Comparison of ENCODE assay signal across 7 cellular contexts in genomic region chr10:97914837-97915211, GRCh38.
DNase-seq lines count a peak whose midpoint lies in the region; ATAC-seq, FAIRE-seq and TF ChIP-seq lines count a peak whose summit lies in the region.

No MANE protein-coding gene starts in this region.

- no peak overlapping the region for H3K27ac ChIP-seq in endothelial cell of umbilical vein (ENCODE audit: insufficient read depth, low read depth, low read length)

- peak; percentile 69 for ATAC-seq in GM18502 (IDR thresholded peaks at IDR 0.05; ENCODE audit: poor library complexity, unreplicated experiment)

- CTCF ChIA-PET in endothelial cell of umbilical vein (lab: Charles Lee), result interaction anchor here (0.6 to 10.9 kb wide), 31 partner anchors 9 to 1362 kb away, joined by 3 to 540 read pairs (median 4); partner anchors contain the start of gene CRTAC1

- TF ChIP-seq CTCF in endothelial cell of umbilical vein (IDR thresholded peaks at IDR 0.05; ENCODE audit: extremely low read depth in 1 of 2, insufficient read depth in 1 of 2, low read depth in 1 of 2, low read length in 2 of 2), result peak; percentile 83 to 96

- no peaks in the 10 kb centered on the region for H3K27me3 ChIP-seq in endothelial cell of umbilical vein (ENCODE audit: control insufficient read depth in 2 of 2, insufficient read depth in 2 of 2, low read length in 2 of 2)

- no peaks in the 10 kb centered on the region for H3K36me3 ChIP-seq in endothelial cell of umbilical vein (ENCODE audit: control insufficient read depth in 2 of 2, extremely low read depth in 1 of 2, insufficient read depth in 2 of 2, low read length in 2 of 2)

- H3K9me1 ChIP-seq in endothelial cell of umbilical vein (replicated peaks; ENCODE audit: control insufficient read depth, extremely low read depth, insufficient read depth, low read length), result no peaks in the 10 kb centered on the region

- H3K4me3 ChIP-seq in endothelial cell of umbilical vein (replicated peaks in 1 of 3; ENCODE audit: insufficient read depth in 1 of 3, low read depth in 1 of 3, low read length in 3 of 3), result no peak overlapping the region

- no TSS peak for BruUV-seq in endothelial cell of umbilical vein (replicated peaks; lab: Mats Ljungman, UMichigan)

- H2AFZ ChIP-seq in endothelial cell of umbilical vein (ENCODE audit: low read depth, low read length), result no peak overlapping the region

- intact Hi-C loops in endothelial cell of umbilical vein (cut with micrococcal nuclease), result loop anchor here (1.0 to 10.0 kb wide), 4 partner anchors 126 to 750 kb away; no protein-coding TSS in a partner anchor

- H4K20me1 ChIP-seq in endothelial cell of umbilical vein (replicated peaks; ENCODE audit: control insufficient read depth, extremely low read depth, insufficient read depth, low read length), result no peaks in the 10 kb centered on the region

- TF ChIP-seq POLR2A in endothelial cell of umbilical vein (IDR thresholded peaks at IDR 0.05; ENCODE audit: low read depth, low read length), result no peak

- DNase-seq in HK-2 (ENCODE audit: unreplicated experiment) (peak; percentile 85), NOMO-1 treated with dmso at 0.1 percent for 144 hours (lab: John Stamatoyannopoulos, UW; ENCODE audit: unreplicated experiment) (peak; percentile 17), endothelial cell of umbilical vein (ENCODE audit: low read depth, low spot score) (peak; percentile 52), mucosa of gallbladder (ENCODE audit: low spot score) (peak; percentile 70)
- peak; percentile 73 for DNase-seq in activated CD8-positive, alpha-beta memory T cell treated with anti-CD3 and anti-CD28 coated beads, Interleukin-2, amount 50 U/mL, for 4 hours
- peak; percentile 89 for DNase-seq in stimulated activated CD8-positive, alpha-beta memory T cell treated with anti-CD3 and anti-CD28 coated beads, Interleukin-4, amount 100 ng/mL, for 48 hours

- POLR2A ChIA-PET in endothelial cell of umbilical vein (lab: Charles Lee), result no interaction called here

- peak; percentile 67 for FAIRE-seq in endothelial cell of umbilical vein (lab: Jason Lieb, UNC)

- H3K4me1 ChIP-seq in endothelial cell of umbilical vein (ENCODE audit: control insufficient read depth, extremely low read depth, insufficient read depth, low read length), result no peaks in the 10 kb centered on the region

- no peaks in the 10 kb centered on the region for H3K79me2 ChIP-seq in endothelial cell of umbilical vein (ENCODE audit: control insufficient read depth, insufficient read depth, low read length)

- no peak overlapping the region for H3K9ac ChIP-seq in endothelial cell of umbilical vein (replicated peaks; ENCODE audit: extremely low read depth, insufficient read depth, low read length)

- dilution Hi-C loops in endothelial cell of umbilical vein (cut with MboI; ENCODE audit: extremely low pct_ligation_motif_present, low sequenced_read_pairs), result no loop called here

- no peaks in the 10 kb centered on the region for H3K9me3 ChIP-seq in endothelial cell of umbilical vein (replicated peaks; ENCODE audit: control insufficient read depth, insufficient read depth, low read length)

- no peak overlapping the region for H3K4me2 ChIP-seq in endothelial cell of umbilical vein (ENCODE audit: insufficient read depth, low read length)

TF ChIP-seq in endothelial cell of umbilical vein, 7 proteins besides CTCF, POLR2A, EP300 and RAD21:
- TF ChIP-seq MYC (IDR thresholded peaks at IDR 0.05; ENCODE audit: low read depth, low read length) (no peak), EZH2 (IDR thresholded peaks at IDR 0.05; ENCODE audit: borderline replicate concordance, low read depth, low read length, severe bottlenecking) (no peak), JUN (IDR thresholded peaks at IDR 0.05; ENCODE audit: borderline replicate concordance, insufficient read depth, insufficient read length, low read depth) (no peak), POLR2AphosphoS5 (IDR thresholded peaks at IDR 0.05; ENCODE audit: insufficient read depth, low read depth, low read length) (no peak), FOS (IDR thresholded peaks at IDR 0.05; ENCODE audit: borderline replicate concordance, insufficient read depth, low read length) (no peak), MAX (IDR thresholded peaks at IDR 0.05; ENCODE audit: insufficient read depth, insufficient read length) (no peak), GATA2 (IDR thresholded peaks at IDR 0.05; ENCODE audit: insufficient read depth, insufficient read length, low read depth, low read length) (no peak)
TF ChIP-seq in endothelial cell of umbilical vein: peak in this region for 0.

Comparison
In these comparisons a context has a peak if more than half of its experiments do, and no peak if none do; other contexts are left out.
1. DNase-seq: peak in every context shown above with its lines; median percentile 89 in stimulated activated CD8-positive, alpha-beta memory T cell treated with anti-CD3 and anti-CD28 coated beads, Interleukin-4, amount 100 ng/mL, for 48 hours; 85 in HK-2; 73 in activated CD8-positive, alpha-beta memory T cell treated with anti-CD3 and anti-CD28 coated beads, Interleukin-2, amount 50 U/mL, for 4 hours; 70 in mucosa of gallbladder; 52 in endothelial cell of umbilical vein; 17 in NOMO-1 treated with dmso at 0.1 percent for 144 hours.